30 cellular contexts compared by ENCODE assay signal in the genomic region with DNA sequence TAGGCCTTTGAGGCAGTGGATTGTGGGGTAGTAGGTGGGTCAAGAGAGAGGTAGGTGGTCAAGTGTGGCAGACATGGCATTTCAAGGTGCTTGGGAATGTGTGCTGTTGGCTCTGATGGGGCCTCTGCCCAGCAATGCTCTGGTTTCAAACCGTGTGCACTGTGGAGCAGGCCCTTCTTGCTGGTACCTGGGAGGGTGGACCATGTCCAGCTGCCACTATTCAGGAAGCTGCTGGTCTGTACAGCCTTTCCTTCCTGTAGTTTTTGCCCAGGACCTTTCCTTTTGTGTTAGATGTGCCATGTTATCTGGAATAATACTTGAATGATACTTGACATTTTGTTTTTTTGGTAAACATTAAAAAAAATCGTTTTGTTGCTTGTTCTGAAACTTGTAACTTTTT. TPM values are rescaled to one million over a fixed set of nuclear protein-coding genes. Genes with fewer than 3 reads are reported as not detected.
DNase-seq lines count a peak whose midpoint lies in the region; ATAC-seq and TF ChIP-seq lines count a peak whose summit lies in the region.
"Had no signal": no experiment of that assay in that cellular context is flagged by ENCODE, and none has a peak within 500 bp of the region (broad histone marks: within the 10 kb centered on the region; RNA-seq: fewer than 3 reads in every experiment).

No MANE protein-coding gene starts in this region.

- no peaks in the 10 kb centered on the region for H3K9me3 Mint-ChIP-seq in activated naive CD8-positive, alpha-beta T cell treated with anti-CD3 and anti-CD28 coated beads for 36 hours
- H3K9me3 Mint-ChIP-seq: CD8-positive, alpha-beta memory T cell; naive thymus-derived CD8-positive, alpha-beta T cell; stimulated activated effector memory CD8-positive, alpha-beta T cell treated with anti-CD3 and anti-CD28 coated beads, Interleukin-12 subunit alpha, Interleukin-12 subunit beta, amount 100 ng/mL, for 72 hours had no signal

- H3K4me3 ChIP-seq in coronary artery (no peak overlapping the region), upper lobe of right lung (no peak overlapping the region)
- H3K4me3 ChIP-seq: Peyer's patch, smooth muscle cell, suprapubic skin had no signal

- H3K4me1 Mint-ChIP-seq in activated naive CD8-positive, alpha-beta T cell treated with anti-CD3 and anti-CD28 coated beads for 36 hours: no peaks in the 10 kb centered on the region
- H3K4me1 Mint-ChIP-seq: stimulated activated effector memory CD8-positive, alpha-beta T cell treated with anti-CD3 and anti-CD28 coated beads, Interleukin-12 subunit alpha, Interleukin-12 subunit beta, amount 100 ng/mL, for 72 hours had no signal

- peaks cover 4% of the 10 kb centered on the region for H3K36me3 Mint-ChIP-seq in activated naive CD8-positive, alpha-beta T cell treated with anti-CD3 and anti-CD28 coated beads for 36 hours

- H3K27ac Mint-ChIP-seq in activated naive CD8-positive, alpha-beta T cell treated with anti-CD3 and anti-CD28 coated beads for 36 hours: no peak overlapping the region
- H3K27ac Mint-ChIP-seq: CD8-positive, alpha-beta memory T cell; naive thymus-derived CD8-positive, alpha-beta T cell; stimulated activated effector memory CD8-positive, alpha-beta T cell treated with anti-CD3 and anti-CD28 coated beads, Interleukin-12 subunit alpha, Interleukin-12 subunit beta, amount 100 ng/mL, for 72 hours had no signal

- ATAC-seq in upper lobe of right lung (peak; percentile 52), left colon (no peak)
- ATAC-seq: naive thymus-derived CD8-positive, alpha-beta T cell; stimulated activated effector memory CD8-positive, alpha-beta T cell treated with anti-CD3 and anti-CD28 coated beads, Interleukin-12 subunit alpha, Interleukin-12 subunit beta, amount 100 ng/mL, for 72 hours had no signal

- H3K27ac ChIP-seq in coronary artery (peak overlapping the region; percentile 63 to 82), upper lobe of right lung (no peak overlapping the region)
- H3K27ac ChIP-seq: 22Rv1, brain microvascular endothelial cell, HL-60, Peyer's patch, suprapubic skin had no signal

- no peaks in the 10 kb centered on the region for H3K27me3 ChIP-seq in upper lobe of right lung
- H3K27me3 ChIP-seq: brain microvascular endothelial cell, Peyer's patch, suprapubic skin had no signal

- intact Hi-C loops in upper lobe of right lung (cut with DNase I): no loop called here
- intact Hi-C loops in left colon (cut with DNase I, micrococcal nuclease): no loop called here

- H3K36me3 ChIP-seq in upper lobe of right lung: peaks cover 6% of the 10 kb centered on the region
- H3K36me3 ChIP-seq: brain microvascular endothelial cell, Peyer's patch had no signal

- H3K4me3 Mint-ChIP-seq in activated naive CD8-positive, alpha-beta T cell treated with anti-CD3 and anti-CD28 coated beads for 36 hours: no peak overlapping the region
- H3K4me3 Mint-ChIP-seq: CD8-positive, alpha-beta memory T cell; naive thymus-derived CD8-positive, alpha-beta T cell; stimulated activated effector memory CD8-positive, alpha-beta T cell treated with anti-CD3 and anti-CD28 coated beads, Interleukin-12 subunit alpha, Interleukin-12 subunit beta, amount 100 ng/mL, for 72 hours had no signal

- no peak for TF ChIP-seq CTCF in coronary artery (IDR thresholded peaks at IDR 0.05)
- no peak for TF ChIP-seq CTCF in upper lobe of right lung (IDR thresholded peaks at IDR 0.05)

- no peaks in the 10 kb centered on the region for H3K27me3 Mint-ChIP-seq in activated naive CD8-positive, alpha-beta T cell treated with anti-CD3 and anti-CD28 coated beads for 36 hours
- H3K27me3 Mint-ChIP-seq: CD8-positive, alpha-beta memory T cell; naive thymus-derived CD8-positive, alpha-beta T cell had no signal

- H3K4me1 ChIP-seq in upper lobe of right lung: peaks cover 13% of the 10 kb centered on the region

- DNase-seq in DMS53 (lab: John Stamatoyannopoulos, UW): peak; percentile 25
- no peak for DNase-seq in DMS53 treated with DMSO at 0.1 percent for 48 hours (lab: John Stamatoyannopoulos, UW; ENCODE audit: unreplicated experiment)
- no peak for DNase-seq in coronary artery (ENCODE audit: low spot score)
- peak; percentile 40 to 53 for DNase-seq in lung microvascular endothelial cell (ENCODE audit: low read depth in 2 of 2)
- no peak for DNase-seq in upper lobe of right lung
- DNase-seq in left colon: no peak
- DNase-seq in activated naive CD8-positive, alpha-beta T cell treated with anti-CD3 and anti-CD28 coated beads for 36 hours: no peak
- DNase-seq in EL: no peak
- DNase-seq: activated gamma-delta T cell treated with Interleukin-2 at 50 U/mL for 16 hours; AML-193; brain microvascular endothelial cell; CD8-positive, alpha-beta memory T cell; DMS153; GF-D8; H7; Kasumi-1; midbrain; naive thymus-derived CD8-positive, alpha-beta T cell; NCI-H1092; NCI-H187; NCI-H526; occipital lobe; Peyer's patch had no signal

- H3K9me3 ChIP-seq in upper lobe of right lung: no peaks in the 10 kb centered on the region
- H3K9me3 ChIP-seq: Peyer's patch, suprapubic skin had no signal

RNA-seq across cellular contexts. Expression of a gene that starts 14.8 kb away (rescaled TPM):
- total RNA-seq in lung microvascular endothelial cell (33.3 and 46.6 TPM in 2 replicates), upper lobe of right lung (32.0 TPM), left colon (1 to 10 TPM; 4.9 to 8.9 TPM)
- total RNA-seq in activated naive CD8-positive, alpha-beta T cell treated with anti-CD3 and anti-CD28 coated beads for 36 hours: 1 to 10 TPM; 7.1 to 8.1 TPM

RNA-seq across cellular contexts. Expression of a gene that starts 49.9 kb away (rescaled TPM):
- total RNA-seq in lung microvascular endothelial cell: not detected in 2 replicates
- total RNA-seq in upper lobe of right lung: 2.8 TPM
- total RNA-seq in left colon: 10 to 100 TPM; 10.9 to 18.4 TPM
- not detected for total RNA-seq in activated naive CD8-positive, alpha-beta T cell treated with anti-CD3 and anti-CD28 coated beads for 36 hours
- total RNA-seq: CD8-positive, alpha-beta memory T cell; naive thymus-derived CD8-positive, alpha-beta T cell; occipital lobe; SK-MEL-5; T-helper 1 cell treated with Interleukin-12 subunit alpha and Interleukin-12 subunit beta and Interleukin-4 antibody, amounts not matched to agents 30 ng/mL and 1 ng/mL, for 36 hours had no signal

Comparison
In these comparisons a context has a peak if more than half of its experiments do, and no peak if none do; other contexts are left out.
1. DNase-seq: peak in DMS53 (single experiment) and lung microvascular endothelial cell (2 of 2); none in DMS53 treated with DMSO at 0.1 percent for 48 hours (single experiment), coronary artery (single experiment), upper lobe of right lung (single experiment), left colon (0 of 2), activated naive CD8-positive, alpha-beta T cell treated with anti-CD3 and anti-CD28 coated beads for 36 hours (single experiment) and EL (single experiment).